24 cellular contexts compared by ENCODE assay signal in the genomic region with DNA sequence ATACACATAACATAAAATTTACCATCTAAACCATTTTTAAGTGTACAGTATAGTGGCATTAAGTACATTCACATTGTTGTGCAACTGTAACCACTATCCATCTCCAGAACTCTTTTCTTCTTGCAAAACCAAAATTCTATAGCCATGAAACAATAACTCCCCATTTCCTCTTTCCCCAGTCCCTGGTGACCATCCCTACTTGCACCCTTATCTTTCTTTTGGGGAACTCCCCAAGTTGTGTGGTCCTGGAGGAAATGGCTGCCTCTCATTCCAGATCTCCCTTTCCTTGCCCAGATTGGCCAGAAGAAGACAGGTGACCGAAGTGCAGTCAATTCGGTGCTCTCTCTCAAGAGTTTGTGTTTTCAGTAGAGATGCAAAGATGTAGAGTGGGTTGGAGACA.
"Had no signal": no experiment of that assay in that cellular context is flagged by ENCODE, and none has a peak within 500 bp of the region (broad histone marks: within the 10 kb centered on the region; RNA-seq: fewer than 3 reads in every experiment).

No MANE protein-coding gene starts in this region.

- H3K9me3 ChIP-seq: gastroesophageal sphincter had no signal

- H3K27me3 ChIP-seq: brain microvascular endothelial cell, esophagus muscularis mucosa, gastroesophageal sphincter, heart right ventricle had no signal

- H3K27ac ChIP-seq: brain microvascular endothelial cell, esophagus muscularis mucosa, gastroesophageal sphincter, heart right ventricle, VCaP had no signal

- DNase-seq: activated CD4-positive, alpha-beta T cell treated with anti-CD3 and anti-CD28 coated beads for 48 hours; activated CD4-positive, alpha-beta T cell treated with anti-CD3 and anti-CD28 coated beads, Interleukin-2, amount 50 U/mL, for 1 hour; activated CD4-positive, alpha-beta T cell treated with anti-CD3 and anti-CD28 coated beads, Interleukin-2, amount 50 U/mL, for 48 hours; activated CD8-positive, alpha-beta memory T cell treated with anti-CD3 and anti-CD28 coated beads for 24 hours; activated CD8-positive, alpha-beta T cell treated with anti-CD3 and anti-CD28 coated beads for 36 hours; activated effector memory CD4-positive, alpha-beta T cell treated with Interleukin-2 at 50 U/mL for 16 hours; activated gamma-delta T cell treated with Interleukin-2 at 50 U/mL for 16 hours; activated naive CD4-positive, alpha-beta T cell treated with anti-CD3 and anti-CD28 coated beads, Interleukin-2, amount 50 U/mL, for 16 hours; activated naive CD4-positive, alpha-beta T cell treated with Interleukin-2 at 50 U/mL for 16 hours; activated T-cell treated with anti-CD3 and anti-CD28 coated beads, Interleukin-2, amount 50 U/mL, for 4 hours; amniotic stem cell; anterior cingulate cortex; brain microvascular endothelial cell; cortex of kidney; dermis blood vessel endothelial cell; effector CD4-positive, alpha-beta T cell; effector memory CD8-positive, alpha-beta T cell; erythroblast; heart right ventricle; T-helper 1 cell; T-helper 17 cell had no signal

- H3K36me3 ChIP-seq: brain microvascular endothelial cell, esophagus muscularis mucosa, gastroesophageal sphincter, heart right ventricle had no signal

- H3K4me1 ChIP-seq: esophagus muscularis mucosa, gastroesophageal sphincter, heart right ventricle had no signal

- H3K4me3 ChIP-seq: esophagus muscularis mucosa, gastroesophageal sphincter, heart right ventricle had no signal
